9 cellular contexts compared by ENCODE assay signal in genomic region chr13:101917833-101918755, GRCh38.
DNase-seq lines count a peak whose midpoint lies in the region; ATAC-seq and TF ChIP-seq lines count a peak whose summit lies in the region.
"Had no signal": no experiment of that assay in that cellular context is flagged by ENCODE, and none has a peak within 500 bp of the region (broad histone marks: within the 10 kb centered on the region; RNA-seq: fewer than 3 reads in every experiment).

No MANE protein-coding gene starts in this region.

- no peaks in the 10 kb centered on the region for H3K9me3 ChIP-seq in Panc1 (ENCODE audit: control insufficient read depth, insufficient read depth, low read depth, low read length)

- TF ChIP-seq CTCF in Panc1 (IDR thresholded peaks at IDR 0.05): no peak

- no peak overlapping the region for H3K27ac ChIP-seq in Panc1 (ENCODE audit: low read length)
- H3K27ac ChIP-seq: SJSA1 had no signal

- no peak overlapping the region for H3K4me3 Mint-ChIP-seq in activated T-cell treated with anti-CD3 and anti-CD28 coated beads, Interleukin-2, amount 50 U/mL, for 24 hours

- POLR2A ChIA-PET in Panc1 (lab: Charles Lee): no interaction called here

- H3K27me3 Mint-ChIP-seq in activated T-cell treated with anti-CD3 and anti-CD28 coated beads, Interleukin-2, amount 50 U/mL, for 24 hours: peaks cover 64% of the 10 kb centered on the region

- CTCF ChIA-PET in Panc1 (lab: Charles Lee): no interaction called here

- peak overlapping the region; percentile 13 to 39; a peak in 3 of 4 replicates for H3K4me3 ChIP-seq in Panc1 (ENCODE audit: low read depth in 2 of 2, low read length in 2 of 2)
- H3K4me3 ChIP-seq: SJSA1 had no signal

- H3K36me3 ChIP-seq in Panc1 (ENCODE audit: control insufficient read depth, insufficient read depth, low read length): no peaks in the 10 kb centered on the region
- H3K36me3 ChIP-seq: SJSA1 had no signal

- no peaks in the 10 kb centered on the region for H3K36me3 Mint-ChIP-seq in activated T-cell treated with anti-CD3 and anti-CD28 coated beads, Interleukin-2, amount 50 U/mL, for 24 hours (ENCODE audit: low read depth)

- in situ Hi-C loops in Panc1 (cut with HindIII; ENCODE audit: low pct_unique_long_range_greater_than_20kb, low sequenced_read_pairs): no loop called here

- ATAC-seq in Panc1 (peak; percentile 80), left lobe of liver (no peak), GM21717 (IDR thresholded peaks at IDR 0.05; ENCODE audit: unreplicated experiment) (no peak)

- no peak overlapping the region for H3K27ac Mint-ChIP-seq in activated T-cell treated with anti-CD3 and anti-CD28 coated beads, Interleukin-2, amount 50 U/mL, for 24 hours

- H3K4me1 Mint-ChIP-seq in activated T-cell treated with anti-CD3 and anti-CD28 coated beads, Interleukin-2, amount 50 U/mL, for 24 hours (ENCODE audit: low read depth): no peaks in the 10 kb centered on the region

- no TSS peak for BruUV-seq in Panc1 (replicated peaks; lab: Mats Ljungman, UMichigan)

- H3K9me3 Mint-ChIP-seq in activated T-cell treated with anti-CD3 and anti-CD28 coated beads, Interleukin-2, amount 50 U/mL, for 24 hours: no peaks in the 10 kb centered on the region

- no peaks in the 10 kb centered on the region for H3K4me1 ChIP-seq in Panc1 (ENCODE audit: control insufficient read depth, insufficient read depth, low read length)

- intact Hi-C loops in Panc1 (cut with micrococcal nuclease; ENCODE audit: unreplicated experiment): no loop called here

- H3K27me3 ChIP-seq in Panc1 (ENCODE audit: control insufficient read depth, insufficient read depth, low read length): peaks cover 10% of the 10 kb centered on the region

- DNase-seq in COLO668 (lab: John Stamatoyannopoulos, UW; ENCODE audit: unreplicated experiment): peak; percentile 82
- DNase-seq in NCI-H1105 treated with DMSO at 0.1 percent for 48 hours (lab: John Stamatoyannopoulos, UW): peak; percentile 89
- DNase-seq in Panc1 (ENCODE audit: low read depth, low spot score): no peak
- DNase-seq in left kidney (ENCODE audit: low read depth, low spot score): peak; percentile 24
- DNase-seq in left lobe of liver (ENCODE audit: low spot score): no peak
- DNase-seq in activated CD8-positive, alpha-beta memory T cell treated with anti-CD3 and anti-CD28 coated beads for 24 hours: no peak
- no peak for DNase-seq in activated T-cell treated with anti-CD3 and anti-CD28 coated beads, Interleukin-2, amount 50 U/mL, for 24 hours

Comparison
In these comparisons a context has a peak if more than half of its experiments do, and no peak if none do; other contexts are left out.
1. DNase-seq: peak in COLO668 (single experiment), NCI-H1105 treated with DMSO at 0.1 percent for 48 hours (single experiment) and left kidney (single experiment); none in Panc1 (single experiment), left lobe of liver (single experiment), activated CD8-positive, alpha-beta memory T cell treated with anti-CD3 and anti-CD28 coated beads for 24 hours (single experiment) and activated T-cell treated with anti-CD3 and anti-CD28 coated beads, Interleukin-2, amount 50 U/mL, for 24 hours (single experiment).